In genomic region chr3:97764186-97765055, GRCh38 we compare ENCODE assay signal across 1 cellular context.
A peak's percentile ranks its signal among the peaks of the same experiment; 100 is the strongest.
TF ChIP-seq lines count a peak whose summit lies in the region.

Gene ARL6 (plus strand): TSS chr3:97764758. CDS start chr3:97768108, 3,350 bp downstream.

TF ChIP-seq in HepG2, 621 proteins besides CTCF, POLR2A, EP300 and RAD21 (continued from another document and continues in another):
- no peak for TF ChIP-seq ZNF503 (CRISPR knock-in tag; IDR thresholded peaks at IDR 0.05)
- TF ChIP-seq TAF15 (IDR thresholded peaks at IDR 0.05; ENCODE audit: low read depth, low read length, poor library complexity, severe bottlenecking) = peak; percentile 94
- 0 out of 2 replicates have a peak, but pooled peaks have one; percentile 25 for TF ChIP-seq ETV6 (CRISPR knock-in tag; conservative IDR thresholded peaks at IDR 0.05)
- no peak for TF ChIP-seq MIER2 (CRISPR knock-in tag; IDR thresholded peaks at IDR 0.05)
- TF ChIP-seq KDM3A (CRISPR knock-in tag; IDR thresholded peaks at IDR 0.05; ENCODE audit: low read depth) = no peak
- 0 out of 2 replicates have a peak, but pooled peaks have one; percentile 38 for TF ChIP-seq TIGD3 (CRISPR knock-in tag; IDR thresholded peaks at IDR 0.05; ENCODE audit: borderline replicate concordance)
- TF ChIP-seq ZNF639 (CRISPR knock-in tag; conservative IDR thresholded peaks at IDR 0.05) = no peak
- TF ChIP-seq MYNN (CRISPR knock-in tag; IDR thresholded peaks at IDR 0.05; ENCODE audit: low read depth) = no peak
- TF ChIP-seq ZFP62 (CRISPR knock-in tag; IDR thresholded peaks at IDR 0.05) = no peak
- peak; percentile 22; the same call in 1 of the 2 replicates for TF ChIP-seq ATF2 (CRISPR knock-in tag; IDR thresholded peaks at IDR 0.05)
- TF ChIP-seq CBX2 (IDR thresholded peaks at IDR 0.05; ENCODE audit: low read depth, low read length) = no peak
- no peak for TF ChIP-seq CBX2 (CRISPR knock-in tag; IDR thresholded peaks at IDR 0.05; ENCODE audit: low read depth)
- TF ChIP-seq KLF15 (CRISPR knock-in tag; IDR thresholded peaks at IDR 0.05; ENCODE audit: borderline replicate concordance) = no peak
- TF ChIP-seq ZNF225 (CRISPR knock-in tag; IDR thresholded peaks at IDR 0.05) = no peak
- peak; percentile 47; the same call in 1 of the 2 replicates for TF ChIP-seq ZNF275 (CRISPR knock-in tag; IDR thresholded peaks at IDR 0.05; ENCODE audit: borderline replicate concordance)
- no peak for TF ChIP-seq NCOA1 (CRISPR knock-in tag; IDR thresholded peaks at IDR 0.05)
- TF ChIP-seq ZFP36L1 (CRISPR knock-in tag; IDR thresholded peaks at IDR 0.05) = peak; percentile 68; the same call in 1 of the 2 replicates
- no peak for TF ChIP-seq GLMP (CRISPR knock-in tag; IDR thresholded peaks at IDR 0.05; ENCODE audit: borderline replicate concordance)
- TF ChIP-seq DNMT1 (CRISPR knock-in tag; IDR thresholded peaks at IDR 0.05) = no peak; the same call in 1 of the 2 replicates
- no peak for TF ChIP-seq RXRB (CRISPR knock-in tag; IDR thresholded peaks at IDR 0.05; ENCODE audit: borderline replicate concordance)
- no peak for TF ChIP-seq ZNF704 (CRISPR knock-in tag; IDR thresholded peaks at IDR 0.05; ENCODE audit: borderline replicate concordance)
- no peak for TF ChIP-seq DZIP1 (CRISPR knock-in tag; IDR thresholded peaks at IDR 0.05)
- no peak for TF ChIP-seq ZNF83 (CRISPR knock-in tag; IDR thresholded peaks at IDR 0.05; ENCODE audit: borderline replicate concordance)
- TF ChIP-seq FOXK2 (IDR thresholded peaks at IDR 0.05) = no peak
- peak; percentile 53; the same call in 1 of the 2 replicates for TF ChIP-seq NR0B2 (CRISPR knock-in tag; IDR thresholded peaks at IDR 0.05)
- TF ChIP-seq TFAP4 (IDR thresholded peaks at IDR 0.05; ENCODE audit: borderline replicate concordance, low read depth) = no peak
- no peak for TF ChIP-seq CREB3 (CRISPR knock-in tag; IDR thresholded peaks at IDR 0.05)
- no peak for TF ChIP-seq FOXP1 (IDR thresholded peaks at IDR 0.05)
- no peak for TF ChIP-seq FOXP1 (CRISPR knock-in tag; IDR thresholded peaks at IDR 0.05)
- TF ChIP-seq JARID2 (CRISPR knock-in tag; IDR thresholded peaks at IDR 0.05; ENCODE audit: insufficient replicate concordance) = no peak
- no peak for TF ChIP-seq ZHX1 (CRISPR knock-in tag; IDR thresholded peaks at IDR 0.05; ENCODE audit: low read depth)
- peak; percentile 32; the same call in 1 of the 2 replicates for TF ChIP-seq ZNF124 (CRISPR knock-in tag; IDR thresholded peaks at IDR 0.05)
- TF ChIP-seq ZNF777 (CRISPR knock-in tag; IDR thresholded peaks at IDR 0.05) = no peak
- TF ChIP-seq CSRNP1 (CRISPR knock-in tag; IDR thresholded peaks at IDR 0.05) = peak; percentile 69; the same call in 1 of the 2 replicates
- TF ChIP-seq ZKSCAN5 (CRISPR knock-in tag; IDR thresholded peaks at IDR 0.05) = no peak
- TF ChIP-seq ZZZ3 (CRISPR knock-in tag; IDR thresholded peaks at IDR 0.05; ENCODE audit: borderline replicate concordance) = 0 out of 2 replicates have a peak, but pooled peaks have one; percentile 43
- TF ChIP-seq ZNF550 (CRISPR knock-in tag; IDR thresholded peaks at IDR 0.05; ENCODE audit: borderline replicate concordance) = no peak
- peak; percentile 56; the same call in 1 of the 2 replicates for TF ChIP-seq ZNF451 (CRISPR knock-in tag; IDR thresholded peaks at IDR 0.05)
- TF ChIP-seq CREM (IDR thresholded peaks at IDR 0.05) = peak; percentile 72
- TF ChIP-seq CREM (CRISPR knock-in tag; IDR thresholded peaks at IDR 0.05) = no peak
- peak; percentile 73 for TF ChIP-seq ZNF883 (CRISPR knock-in tag; IDR thresholded peaks at IDR 0.05; ENCODE audit: not compliant biosample characterization)
- peak; percentile 60; the same call in 1 of the 2 replicates for TF ChIP-seq PHF21A (CRISPR knock-in tag; IDR thresholded peaks at IDR 0.05)
